Comparison of ENCODE assay signal across 8 cellular contexts in genomic region chr6:35297541-35298481, GRCh38. TPM values are rescaled to one million over a fixed set of nuclear protein-coding genes. Genes with fewer than 3 reads are reported as not detected.
DNase-seq lines count a peak whose midpoint lies in the region; ATAC-seq and TF ChIP-seq lines count a peak whose summit lies in the region.

DEF6 (plus strand) TSS chr6:35297818; CDS start chr6:35297857, 39 bp downstream.

- DNase-seq in DMS79 treated with DMSO at 0.1 percent for 48 hours (lab: John Stamatoyannopoulos, UW) = peak; percentile 92
- peak; percentile 95 for DNase-seq in RWPE1 (ENCODE audit: low spot score)
- peak; percentile 85 for DNase-seq in activated effector memory CD4-positive, alpha-beta T cell treated with Interleukin-2 at 50 U/mL for 16 hours
- peak; percentile 77 to 85 (median 82) for DNase-seq in ovary
- DNase-seq in tibial artery = peak; percentile 70 to 79

- TF ChIP-seq POLR2A in gastroesophageal sphincter (IDR thresholded peaks at IDR 0.05) (no peak), ovary (IDR thresholded peaks at IDR 0.05) (no peak)

- H3K27me3 ChIP-seq in gastroesophageal sphincter (no peaks in the 10 kb centered on the region), ovary (no peaks in the 10 kb centered on the region), tibial artery (no peaks in the 10 kb centered on the region)

- peak; percentile 93 for TF ChIP-seq CTCF in RWPE1 (conservative IDR thresholded peaks at IDR 0.05; ENCODE audit: low read depth)
- peak in 3 of 4 experiments; percentile 45 to 73 (median 66) for TF ChIP-seq CTCF in gastroesophageal sphincter (IDR thresholded peaks at IDR 0.05)
- peak; percentile 31 to 80 (median 68) for TF ChIP-seq CTCF in ovary (IDR thresholded peaks at IDR 0.05)
- peak; percentile 49 for TF ChIP-seq CTCF in tibial artery (IDR thresholded peaks at IDR 0.05)

- 31 to 50% methylated on average over 1 to 6 of the region's 36 CpGs for WGBS in gastroesophageal sphincter (ENCODE audit: low coverage in 1 of 2), 2 donors
- WGBS in ovary, 3 donors = 17 to 27% (median 21%) methylated on average over 35 to 36 of the region's 36 CpGs

- H3K9me3 ChIP-seq in KOPT-K1 (ENCODE audit: insufficient read depth, low read length, poor library complexity, severe bottlenecking) (no peaks in the 10 kb centered on the region), gastroesophageal sphincter (no peaks in the 10 kb centered on the region), ovary (no peaks in the 10 kb centered on the region), tibial artery (no peaks in the 10 kb centered on the region)

- H3K4me1 ChIP-seq in gastroesophageal sphincter (peaks cover 0 to 16% (median 6%) of the 10 kb centered on the region in 3 donors), ovary (ENCODE audit: insufficient read depth) (peaks cover 4% of the 10 kb centered on the region), tibial artery (peaks cover 0 to 12% (median 1%) of the 10 kb centered on the region in 4 donors)

- intact Hi-C loops in ovary (cut with DNase I) = no loop called here
- intact Hi-C loops in tibial artery (cut with DNase I; ENCODE audit: low total_unique reads) = no loop called here

- peak within 1 kb of the TSS in 1 of 2 donors; percentile 47 for H3K4me3 ChIP-seq in gastroesophageal sphincter
- peak within 1 kb of the TSS; percentile 25 for H3K4me3 ChIP-seq in ovary
- H3K4me3 ChIP-seq in tibial artery = peak within 1 kb of the TSS; percentile 31 to 40

- POLR2A ChIA-PET in RWPE1 (lab: Yijun Ruan, JAX; ENCODE audit: low non-redundant PET) = no interaction called here

- ATAC-seq in GM21576 (IDR thresholded peaks at IDR 0.05; ENCODE audit: unreplicated experiment) (peak; percentile 65), gastroesophageal sphincter (peak; percentile 84)

- peaks cover 52% of the 10 kb centered on the region; the same call in 1 of the 2 replicates for H3K36me3 ChIP-seq in KOPT-K1 (ENCODE audit: insufficient read depth, low read length)
- peaks cover 0 to 38% of the 10 kb centered on the region in 2 donors for H3K36me3 ChIP-seq in gastroesophageal sphincter
- H3K36me3 ChIP-seq in ovary = no peaks in the 10 kb centered on the region
- H3K36me3 ChIP-seq in tibial artery = peaks cover 11 to 39% (median 33%) of the 10 kb centered on the region in 3 donors

- TF ChIP-seq EP300 in gastroesophageal sphincter (IDR thresholded peaks at IDR 0.05) (no peak), ovary (IDR thresholded peaks at IDR 0.05) (no peak)

- CTCF ChIA-PET in RWPE1 (lab: Yijun Ruan, JAX) = interaction anchor here (0.5 to 3.3 kb wide), 25 partner anchors 12 to 762 kb away, joined by 3 to 18 read pairs (median 3); partner anchors contain the start of genes ARMC12, PPARD and RPL10A

- H3K27ac ChIP-seq in KOPT-K1 (ENCODE audit: low read depth, low read length, poor library complexity, severe bottlenecking) (peak within 1 kb of the TSS; percentile 98), RWPE1 (peak within 1 kb of the TSS; percentile 93), gastroesophageal sphincter (peak within 1 kb of the TSS in 2 of 4 donors; percentile 41 to 65), ovary (peak within 1 kb of the TSS; percentile 30 to 60), tibial artery (no peak within 1 kb of the TSS)

RNA-seq across cellular contexts. Expression of gene DEF6, which starts in this region (rescaled TPM):
- total RNA-seq in gastroesophageal sphincter = 1 to 10 TPM in 3 of 4 donors, under 1 TPM in 1; 0.78 to 4.6 (median 4.3) TPM
- 1 to 10 TPM; 2.3 to 6.6 (median 3.1) TPM for total RNA-seq in ovary
- 1 to 10 TPM; 1.5 to 2.7 TPM for polyA plus RNA-seq in ovary

Comparison
In these comparisons a context has a peak if more than half of its experiments do, and no peak if none do; other contexts are left out.
1. H3K27ac ChIP-seq: peak in KOPT-K1 (single experiment), RWPE1 (single experiment) and ovary (2 of 2); none in tibial artery (0 of 2).
2. Peak in every context shown above with its lines, with median percentiles within 50 percentile points of each other: DNase-seq and CTCF ChIP-seq.